Comparison of ENCODE assay signal across 8 cellular contexts in the genomic region with DNA sequence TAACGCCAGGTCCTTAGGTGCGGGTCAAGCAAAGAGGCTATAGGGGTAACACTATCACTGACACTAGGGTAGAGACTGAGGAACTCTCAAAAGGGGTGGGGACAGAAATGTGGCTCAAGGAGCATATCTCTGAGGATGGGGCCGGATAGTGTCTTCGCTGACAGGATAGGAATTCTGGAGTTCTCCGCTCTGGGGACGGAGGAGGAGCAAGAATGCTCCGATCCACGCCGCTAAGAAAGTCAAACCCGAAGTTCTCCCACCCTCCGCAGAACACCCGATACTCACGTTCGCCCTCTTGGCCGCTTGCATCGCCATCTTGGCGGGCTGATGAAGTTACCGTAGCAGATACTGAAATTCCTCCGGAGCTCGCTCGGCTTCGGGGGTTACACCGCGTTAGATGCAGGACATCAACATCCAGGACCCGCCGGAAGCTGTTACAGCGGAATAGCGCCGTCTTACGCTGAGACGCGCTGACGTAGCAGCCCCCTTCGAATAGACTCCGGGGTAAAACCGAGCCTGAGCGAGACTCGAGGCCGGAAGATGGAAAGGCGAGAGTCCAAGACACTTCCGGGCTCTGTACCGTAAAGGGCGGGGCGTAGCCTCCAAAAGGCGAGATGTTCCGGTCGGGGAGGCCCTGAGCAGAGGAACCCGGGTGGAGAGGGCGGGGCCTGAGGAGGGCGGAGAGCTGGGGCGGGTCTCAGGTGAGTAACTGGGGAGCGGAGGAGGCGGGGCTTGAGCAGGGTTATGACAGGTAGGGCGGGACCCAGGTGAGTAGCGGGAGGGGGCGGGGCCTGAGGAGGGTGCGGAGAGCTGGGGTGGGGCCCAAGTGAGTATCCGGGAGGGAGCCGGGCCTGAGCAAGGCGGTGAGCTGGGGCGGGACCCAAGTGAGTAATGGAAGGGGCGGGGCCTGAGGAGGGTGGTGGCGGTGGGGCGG. TPM values are rescaled to one million over a fixed set of nuclear protein-coding genes. Genes with fewer than 3 reads are reported as not detected.
A peak's percentile ranks its signal among the peaks of the same experiment; 100 is the strongest.
DNase-seq lines count a peak whose midpoint lies in the region; ATAC-seq and TF ChIP-seq lines count a peak whose summit lies in the region.

A gene with protein sequence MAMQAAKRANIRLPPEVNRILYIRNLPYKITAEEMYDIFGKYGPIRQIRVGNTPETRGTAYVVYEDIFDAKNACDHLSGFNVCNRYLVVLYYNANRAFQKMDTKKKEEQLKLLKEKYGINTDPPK (minus strand): TSS at position 412 of the 934 bp plus-strand sequence. CDS start 97 bp downstream, at position 315.

- H3F3A ChIP-seq in SU-DHL-6 (ENCODE audit: insufficient read depth), result peaks cover 5% of the 10 kb centered on the region; the same call in 1 of the 2 replicates

- H3K4me3 Mint-ChIP-seq in activated naive CD8-positive, alpha-beta T cell treated with anti-CD3 and anti-CD28 coated beads, Interleukin-2, amount 10 ng/mL, durations not matched to agents 7 days and 5 days, result peak within 1 kb of the TSS; percentile 94
- peak within 1 kb of the TSS; percentile 98 for H3K4me3 Mint-ChIP-seq in glutamatergic neuron (ENCODE audit: unreplicated experiment)

- ATAC-seq in HG02678 (IDR thresholded peaks at IDR 0.05; ENCODE audit: unreplicated experiment), result peak; percentile 95
- ATAC-seq in activated naive CD8-positive, alpha-beta T cell treated with anti-CD3 and anti-CD28 coated beads, Interleukin-2, amount 10 ng/mL, durations not matched to agents 7 days and 5 days (ENCODE audit: low read depth), result peak; percentile 86
- peak; percentile 97 for ATAC-seq in thoracic aorta (ENCODE audit: insufficient number of reproducible peaks, low FRiP score, low read depth)

- peaks cover 27% of the 10 kb centered on the region for H3K4me1 Mint-ChIP-seq in activated naive CD8-positive, alpha-beta T cell treated with anti-CD3 and anti-CD28 coated beads, Interleukin-2, amount 10 ng/mL, durations not matched to agents 7 days and 5 days
- H3K4me1 Mint-ChIP-seq in glutamatergic neuron (ENCODE audit: low read depth, unreplicated experiment), result peaks cover 7% of the 10 kb centered on the region

- POLR2A ChIA-PET in activated naive CD8-positive, alpha-beta T cell treated with anti-CD3 and anti-CD28 coated beads, Interleukin-2, amount 10 ng/mL, durations not matched to agents 7 days and 5 days (lab: Charles Lee), result interaction anchor here (0.8 to 4.2 kb wide), 10 partner anchors 9 to 416 kb away, joined by 3 to 60 read pairs (median 5); a partner anchor contains a TSS

- H3K4me2 ChIP-seq in SU-DHL-6 (ENCODE audit: low read depth, low read length, poor library complexity, severe bottlenecking) (peak within 1 kb of the TSS; percentile 80), osteoblast (ENCODE audit: insufficient read depth, low read length) (peak within 1 kb of the TSS; percentile 74)

- H2AFZ ChIP-seq in SU-DHL-6 (ENCODE audit: low read depth, low read length, severe bottlenecking) (peak within 1 kb of the TSS; percentile 64), osteoblast (ENCODE audit: low read length) (peak within 1 kb of the TSS; percentile 98)

- H3K4me3 ChIP-seq in SU-DHL-6 (ENCODE audit: insufficient read depth, low read length, poor library complexity, severe bottlenecking) (peak within 1 kb of the TSS; percentile 76), osteoblast (ENCODE audit: insufficient read depth, low read length) (peak within 1 kb of the TSS; percentile 87), thoracic aorta (peak within 1 kb of the TSS; percentile 96)

- H3K36me3 Mint-ChIP-seq in activated naive CD8-positive, alpha-beta T cell treated with anti-CD3 and anti-CD28 coated beads, Interleukin-2, amount 10 ng/mL, durations not matched to agents 7 days and 5 days, result peaks cover 6% of the 10 kb centered on the region
- H3K36me3 Mint-ChIP-seq in glutamatergic neuron (ENCODE audit: unreplicated experiment), result no peaks in the 10 kb centered on the region

- DNase-seq in NCI-H128 (lab: John Stamatoyannopoulos, UW; ENCODE audit: unreplicated experiment), result peak; percentile 99
- peak; percentile 99 for DNase-seq in activated naive CD8-positive, alpha-beta T cell treated with anti-CD3 and anti-CD28 coated beads, Interleukin-2, amount 10 ng/mL, durations not matched to agents 7 days and 5 days
- peak; percentile 96 for DNase-seq in glutamatergic neuron
- peak; percentile 97 for DNase-seq in osteoblast (ENCODE audit: insufficient read length, low spot score, missing footprints)
- peak; percentile 93 for DNase-seq in thoracic aorta (ENCODE audit: low spot score)

- H3K79me2 ChIP-seq in SU-DHL-6 (ENCODE audit: insufficient read depth, low read length) (peaks cover 32% of the 10 kb centered on the region), osteoblast (ENCODE audit: insufficient read depth, low read length) (peaks cover 38% of the 10 kb centered on the region)

- H3K4me1 ChIP-seq in osteoblast (ENCODE audit: insufficient read depth, low read length) (peaks cover 5% of the 10 kb centered on the region), thoracic aorta (ENCODE audit: control insufficient read depth in 1 of 2, low read depth in 2 of 2) (peaks cover 0 to 17% of the 10 kb centered on the region in 2 donors)

- H3K9me3 ChIP-seq in SU-DHL-6 (ENCODE audit: insufficient read depth, low read length), result no peaks in the 10 kb centered on the region
- H3K9me3 ChIP-seq in osteoblast (ENCODE audit: low read depth, low read length), result no peaks in the 10 kb centered on the region
- no peaks in the 10 kb centered on the region for H3K9me3 ChIP-seq in thoracic aorta

- H3K27me3 Mint-ChIP-seq in activated naive CD8-positive, alpha-beta T cell treated with anti-CD3 and anti-CD28 coated beads, Interleukin-2, amount 10 ng/mL, durations not matched to agents 7 days and 5 days, result no peaks in the 10 kb centered on the region
- H3K27me3 Mint-ChIP-seq in glutamatergic neuron (ENCODE audit: unreplicated experiment), result no peaks in the 10 kb centered on the region

- H3K27ac Mint-ChIP-seq in activated naive CD8-positive, alpha-beta T cell treated with anti-CD3 and anti-CD28 coated beads, Interleukin-2, amount 10 ng/mL, durations not matched to agents 7 days and 5 days, result peak within 1 kb of the TSS; percentile 97
- H3K27ac Mint-ChIP-seq in glutamatergic neuron (ENCODE audit: unreplicated experiment), result peak within 1 kb of the TSS; percentile 90

- H3K27me3 ChIP-seq in SU-DHL-6 (ENCODE audit: low read length) (no peaks in the 10 kb centered on the region), osteoblast (ENCODE audit: insufficient read depth, low read length) (no peaks in the 10 kb centered on the region), thoracic aorta (replicated peaks; ENCODE audit: insufficient read depth) (no peaks in the 10 kb centered on the region)

- H3K9me3 Mint-ChIP-seq in activated naive CD8-positive, alpha-beta T cell treated with anti-CD3 and anti-CD28 coated beads, Interleukin-2, amount 10 ng/mL, durations not matched to agents 7 days and 5 days, result no peaks in the 10 kb centered on the region
- H3K9me3 Mint-ChIP-seq in glutamatergic neuron (ENCODE audit: unreplicated experiment), result peaks cover 11% of the 10 kb centered on the region

- H3K9me2 ChIP-seq in SU-DHL-6 (replicated peaks; ENCODE audit: insufficient read depth, low read length), result no peaks in the 10 kb centered on the region

- no peaks in the 10 kb centered on the region for H4K20me1 ChIP-seq in SU-DHL-6 (ENCODE audit: low read depth, low read length)
- H4K20me1 ChIP-seq in osteoblast (ENCODE audit: insufficient read depth, low read length), result peaks cover 7% of the 10 kb centered on the region

- peak within 1 kb of the TSS; percentile 67 for H3K9ac ChIP-seq in SU-DHL-6 (ENCODE audit: low read length)

- TF ChIP-seq CTCF in SU-DHL-6 (IDR thresholded peaks at IDR 0.05; ENCODE audit: insufficient read depth, low read length, poor library complexity, severe bottlenecking) (no peak), glutamatergic neuron (IDR thresholded peaks at IDR 0.05; ENCODE audit: partially characterized antibody, unreplicated experiment) (no peak), osteoblast (IDR thresholded peaks at IDR 0.05; ENCODE audit: extremely low read depth, low read depth, low read length) (no peak), thoracic aorta (IDR thresholded peaks at IDR 0.05) (no peak)

- H3K36me3 ChIP-seq in SU-DHL-6 (ENCODE audit: low read length) (peaks cover 9% of the 10 kb centered on the region; the same call in 1 of the 2 replicates), osteoblast (ENCODE audit: insufficient read depth, low read length) (peaks cover 26% of the 10 kb centered on the region), thoracic aorta (peaks cover 11% of the 10 kb centered on the region)

- TF ChIP-seq POLR2A in GM10847 (IDR thresholded peaks at IDR 0.05; ENCODE audit: extremely low read depth, insufficient read length), result peak; percentile 82

- peak within 1 kb of the TSS; percentile 25; the same call in 1 of the 2 replicates for H3K27ac ChIP-seq in SU-DHL-6 (ENCODE audit: low read depth, low read length)
- H3K27ac ChIP-seq in osteoblast (ENCODE audit: low read depth, low read length), result peak within 1 kb of the TSS; percentile 81
- H3K27ac ChIP-seq in thoracic aorta, result peak within 1 kb of the TSS; percentile 92 to 93

RNA-seq across cellular contexts. Expression of the gene that starts here (rescaled TPM):
- total RNA-seq in activated naive CD8-positive, alpha-beta T cell treated with anti-CD3 and anti-CD28 coated beads, Interleukin-2, amount 10 ng/mL, durations not matched to agents 7 days and 5 days, result 10 to 100 TPM; 66.5 to 71.2 TPM
- total RNA-seq in glutamatergic neuron (ENCODE audit: unreplicated experiment) (76.5 TPM), osteoblast (96.6 and 109 TPM in 2 replicates), thoracic aorta (10 to 100 TPM; 39.7 to 44.1 TPM)

Comparison
In these comparisons a context has a peak if more than half of its experiments do, and no peak if none do; other contexts are left out.
1. Peak in every context shown above with its lines: DNase-seq, ATAC-seq, H3K4me3 ChIP-seq and H3K27ac ChIP-seq.
2. H3K27ac ChIP-seq: peak in every context shown above with its lines; median percentile 92 in thoracic aorta; 81 in osteoblast; 25 in SU-DHL-6.